In the genomic region with DNA sequence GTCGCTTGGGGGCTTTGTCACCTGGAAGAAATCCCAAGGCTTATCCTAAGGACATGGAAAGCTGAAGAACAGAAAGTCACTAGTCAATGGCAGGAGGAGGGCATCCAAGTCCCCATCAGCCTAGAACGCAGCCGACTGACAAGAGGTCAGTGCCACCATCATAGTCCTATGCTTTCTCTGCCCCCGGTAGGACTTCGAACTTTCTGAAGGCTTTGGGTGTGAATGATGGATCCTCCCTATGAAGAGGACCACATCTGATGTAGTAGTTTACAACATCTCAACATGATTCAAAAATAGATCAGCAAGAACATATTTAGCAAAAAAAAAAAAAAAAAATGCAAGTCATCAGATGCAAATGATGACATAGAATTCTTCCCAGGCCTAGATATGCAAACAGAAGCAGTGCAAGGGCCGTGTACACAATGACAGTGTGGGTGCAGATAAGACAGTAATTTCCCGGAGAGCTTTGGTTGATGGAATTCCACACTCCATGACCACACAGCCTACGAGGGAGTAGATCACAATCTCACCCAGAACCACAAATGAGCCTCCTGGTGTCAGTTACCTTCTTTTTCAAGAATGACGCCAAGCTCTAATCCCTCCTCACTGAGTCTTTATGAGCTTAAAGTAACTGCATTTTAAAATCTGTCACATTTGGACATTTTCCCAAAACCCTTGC, we compare ENCODE assay signal across 12 cellular contexts.
DNase-seq lines count a peak whose midpoint lies in the region; ATAC-seq, FAIRE-seq and TF ChIP-seq lines count a peak whose summit lies in the region.
"Had no signal": no experiment of that assay in that cellular context is flagged by ENCODE, and none has a peak within 500 bp of the region (broad histone marks: within the 10 kb centered on the region; RNA-seq: fewer than 3 reads in every experiment).

No MANE protein-coding gene starts in this region.

- no peaks in the 10 kb centered on the region for H3K36me3 ChIP-seq in pancreas

- H3K27ac ChIP-seq in pancreas, result peak overlapping the region in 1 of 4 donors; percentile 27

- no peak overlapping the region for H3K4me3 ChIP-seq in pancreas

- no peaks in the 10 kb centered on the region for H3K9me3 ChIP-seq in pancreas

- no peaks in the 10 kb centered on the region for H3K4me1 ChIP-seq in pancreas

- intact Hi-C loops in pancreas (cut with DNase I), result no loop called here

- no peaks in the 10 kb centered on the region for H3K27me3 ChIP-seq in pancreas

- FAIRE-seq in pancreas (lab: Jason Lieb, UNC), result no peak

- 69 to 72% methylated on average over 9 of the region's 9 CpGs for WGBS in pancreas, 2 donors

- DNase-seq in Daoy (ENCODE audit: low read depth) (peak; percentile 96), NOMO-1 treated with dmso at 0.1 percent for 144 hours (lab: John Stamatoyannopoulos, UW; ENCODE audit: unreplicated experiment) (peak; percentile 13), fibroblast of peridontal ligament (ENCODE audit: extremely low read depth) (peak; percentile 33), pancreas (no peak), GM20000 (ENCODE audit: low spot score) (no peak), NCI-H2227 treated with DMSO at 0.1 percent for 48 hours (lab: John Stamatoyannopoulos, UW) (no peak), HUDEP-2 (lab: John Stamatoyannopoulos, UW; ENCODE audit: unreplicated experiment in 76 of 76) (no peak)
- DNase-seq: activated T-cell treated with anti-CD3 and anti-CD28 coated beads, Interleukin-2, amount 50 U/mL, for 48 hours; DMS79 treated with DMSO at 0.1 percent for 48 hours; naive B cell; NCI-H1048 had no signal

- TF ChIP-seq CTCF in pancreas (IDR thresholded peaks at IDR 0.05), result no peak
- TF ChIP-seq CTCF in GM20000 (IDR thresholded peaks at IDR 0.05; ENCODE audit: extremely low read depth, missing control alignments), result no peak

- ATAC-seq in pancreas (peak in 3 of 4 donors; percentile 28 to 58 (median 43)), HG03469 (IDR thresholded peaks at IDR 0.05; ENCODE audit: unreplicated experiment) (no peak)

Comparison
In these comparisons a context has a peak if more than half of its experiments do, and no peak if none do; other contexts are left out.
1. DNase-seq: peak in Daoy (single experiment), NOMO-1 treated with dmso at 0.1 percent for 144 hours (single experiment) and fibroblast of peridontal ligament (single experiment); none in pancreas (0 of 6), GM20000 (single experiment), NCI-H2227 treated with DMSO at 0.1 percent for 48 hours (single experiment) and HUDEP-2 (0 of 76).